In genomic region chr1:121587230-121587569, GRCh38 we compare ENCODE assay signal across 20 cellular contexts.
DNase-seq lines count a peak whose midpoint lies in the region; ATAC-seq, FAIRE-seq and TF ChIP-seq lines count a peak whose summit lies in the region.
"Had no signal": no experiment of that assay in that cellular context is flagged by ENCODE, and none has a peak within 500 bp of the region (broad histone marks: within the 10 kb centered on the region; RNA-seq: fewer than 3 reads in every experiment).

No MANE protein-coding gene starts in this region.

- H2BK5ac ChIP-seq in mesendoderm (ENCODE audit: low read length), result no peak overlapping the region

- no peaks in the 10 kb centered on the region for H3K9me1 ChIP-seq in K562 (ENCODE audit: control insufficient read depth, insufficient read depth, low read length)

- no peak overlapping the region for H2AK5ac ChIP-seq in mesendoderm (ENCODE audit: low read length)

- CTCF ChIA-PET in HepG2 (lab: Yijun Ruan, JAX; ENCODE audit: low intra/inter-chr PET ratio, low total read pairs), result no interaction called here
- CTCF ChIA-PET in K562 (lab: Yijun Ruan, JAX; ENCODE audit: low intra/inter-chr PET ratio), result no interaction called here
- CTCF ChIA-PET in activated naive CD4-positive, alpha-beta T cell treated with anti-CD3 and anti-CD28 coated beads, Interleukin-2, amount 10 ng/mL, durations not matched to agents 7 days and 5 days (lab: Charles Lee), result no interaction called here

- H3K9ac ChIP-seq in HepG2 (ENCODE audit: insufficient read depth, low read depth, low read length) (peak overlapping the region; percentile 66), K562 (ENCODE audit: insufficient read depth in 1 of 2, low read depth in 2 of 2, low read length in 2 of 2) (no peak overlapping the region), mesendoderm (ENCODE audit: low read length) (no peak overlapping the region)
- H3K9ac ChIP-seq: BLaER1 had no signal

- H3K27ac ChIP-seq in HepG2 (ENCODE audit: extremely low read length, insufficient read depth, low read length) (peak overlapping the region; percentile 98), right lobe of liver (no peak overlapping the region), K562 (ENCODE audit: extremely low read depth, low read depth, low read length) (peak overlapping the region; percentile 58; the same call in 2 of the 3 replicates), mesendoderm (ENCODE audit: low read depth, low read length) (no peak overlapping the region)
- H3K27ac ChIP-seq: BLaER1, RWPE1, SJCRH30 had no signal

- no peak overlapping the region for H3K23ac ChIP-seq in mesendoderm (ENCODE audit: low read length)

- H3K27ac Mint-ChIP-seq in activated naive CD4-positive, alpha-beta T cell treated with anti-CD3 and anti-CD28 coated beads, Interleukin-2, amount 10 ng/mL, durations not matched to agents 7 days and 5 days, result no peak overlapping the region
- H3K27ac Mint-ChIP-seq: HFFc6 had no signal

- H3K56ac ChIP-seq in mesendoderm (ENCODE audit: low read length), result peak overlapping the region; percentile 65

- peaks cover 17% of the 10 kb centered on the region for H3K9me3 ChIP-seq in HepG2 (ENCODE audit: low read length)
- no peaks in the 10 kb centered on the region for H3K9me3 ChIP-seq in right lobe of liver
- H3K9me3 ChIP-seq in K562 (replicated peaks; ENCODE audit: control insufficient read depth, insufficient read depth, low read depth, low read length), result no peaks in the 10 kb centered on the region
- H3K9me3 ChIP-seq: SJCRH30 had no signal

- H3K4me2 ChIP-seq in HepG2 (ENCODE audit: low read depth, low read length), result peak overlapping the region; percentile 71
- H3K4me2 ChIP-seq in K562 (ENCODE audit: insufficient read depth, low read length), result peak overlapping the region; percentile 31; the same call in 1 of the 2 replicates
- H3K4me2 ChIP-seq in mesendoderm (ENCODE audit: low read length), result no peak overlapping the region
- H3K4me2 ChIP-seq: BLaER1 had no signal

- WGBS in HepG2 (ENCODE audit: low lambda C conversion rate), result 97% methylated on average over 5 of the region's 5 CpGs
- no CpG with 5 or more reads among the region's 5 CpGs for WGBS in right lobe of liver (ENCODE audit: insufficient coverage, low coverage, low lambda C conversion rate, missing lambda C conversion rate)
- WGBS in K562 (ENCODE audit: insufficient coverage, low coverage, missing lambda C conversion rate), result 19% methylated on average over 5 of the region's 5 CpGs
- WGBS in mesendoderm (ENCODE audit: extremely low coverage, insufficient coverage, low lambda C conversion rate), result no CpG with 5 or more reads among the region's 5 CpGs

- peaks cover 33% of the 10 kb centered on the region for H3K9me3 Mint-ChIP-seq in activated naive CD4-positive, alpha-beta T cell treated with anti-CD3 and anti-CD28 coated beads, Interleukin-2, amount 10 ng/mL, durations not matched to agents 7 days and 5 days

- H3K36me3 ChIP-seq in HepG2 (replicated peaks in 1 of 2; ENCODE audit: control insufficient read depth in 1 of 2, insufficient read depth in 2 of 2, low read length in 2 of 2) (no peaks in the 10 kb centered on the region), right lobe of liver (no peaks in the 10 kb centered on the region), K562 (ENCODE audit: control insufficient read depth, insufficient read depth, low read length) (no peaks in the 10 kb centered on the region), mesendoderm (ENCODE audit: control insufficient read depth, insufficient read depth, low read length) (no peaks in the 10 kb centered on the region)
- H3K36me3 ChIP-seq: BLaER1, SJCRH30 had no signal

- H3K4me1 ChIP-seq in HepG2 (ENCODE audit: insufficient read depth, low read length), result peaks cover 40% of the 10 kb centered on the region
- peaks cover 0 to 5% (median 0%) of the 10 kb centered on the region in 4 donors for H3K4me1 ChIP-seq in right lobe of liver
- H3K4me1 ChIP-seq in K562 (replicated peaks in 1 of 2; ENCODE audit: control insufficient read depth in 2 of 2, insufficient read depth in 2 of 2, low read length in 2 of 2), result peaks cover 5 to 14% of the 10 kb centered on the region in 2 experiments; a peak in 3 of 5 replicates
- peaks cover 2% of the 10 kb centered on the region for H3K4me1 ChIP-seq in mesendoderm (ENCODE audit: control insufficient read depth, low read depth, low read length)
- H3K4me1 ChIP-seq: SJCRH30 had no signal

- no peak overlapping the region for H2BK120ac ChIP-seq in mesendoderm (ENCODE audit: low read depth, low read length)

- H4K20me1 ChIP-seq in HepG2 (ENCODE audit: insufficient read depth, low read length), result no peaks in the 10 kb centered on the region
- H4K20me1 ChIP-seq in K562 (replicated peaks; ENCODE audit: control insufficient read depth, insufficient read depth, low read length), result no peaks in the 10 kb centered on the region
- H4K20me1 ChIP-seq: BLaER1 had no signal

- no peak overlapping the region for H2BK15ac ChIP-seq in mesendoderm (replicated peaks; ENCODE audit: low read depth)

- TF ChIP-seq EP300 in HepG2 (IDR thresholded peaks at IDR 0.05; ENCODE audit: low read depth in 2 of 2, low read length in 2 of 2) (no peak), HepG2 (CRISPR knock-in tag; IDR thresholded peaks at IDR 0.05; ENCODE audit: borderline replicate concordance) (no peak), K562 (IDR thresholded peaks at IDR 0.05; ENCODE audit: low read length) (no peak)

- no peaks in the 10 kb centered on the region for H3K79me1 ChIP-seq in mesendoderm (ENCODE audit: low read length)

- H3K79me2 ChIP-seq in HepG2 (ENCODE audit: insufficient read depth, low read length) (no peaks in the 10 kb centered on the region), K562 (ENCODE audit: control insufficient read depth, insufficient read depth, low read length) (no peaks in the 10 kb centered on the region), mesendoderm (ENCODE audit: control insufficient read depth, insufficient read depth, low read length) (no peaks in the 10 kb centered on the region)

- H2AFZ ChIP-seq in HepG2 (ENCODE audit: low read length), result peak overlapping the region; percentile 56
- H2AFZ ChIP-seq in K562 (ENCODE audit: low read depth, low read length), result peak overlapping the region; percentile 92

- H3K27me3 Mint-ChIP-seq in activated naive CD4-positive, alpha-beta T cell treated with anti-CD3 and anti-CD28 coated beads, Interleukin-2, amount 10 ng/mL, durations not matched to agents 7 days and 5 days, result no peaks in the 10 kb centered on the region

- TF ChIP-seq RAD21 in HepG2 (CRISPR knock-in tag; IDR thresholded peaks at IDR 0.05), result no peak
- no peak for TF ChIP-seq RAD21 in K562 (CRISPR knock-in tag; conservative IDR thresholded peaks at IDR 0.05 in 1 of 2, IDR thresholded peaks at IDR 0.05 in 1 of 2)

- H3K36me3 Mint-ChIP-seq in activated naive CD4-positive, alpha-beta T cell treated with anti-CD3 and anti-CD28 coated beads, Interleukin-2, amount 10 ng/mL, durations not matched to agents 7 days and 5 days, result peaks cover 40% of the 10 kb centered on the region

- in situ Hi-C loops in HepG2 (cut with HindIII; ENCODE audit: extremely low pct_ligation_motif_present, low pct_unique_long_range_greater_than_20kb) (no loop called here), K562 (cut with MboI) (no loop called here)

- no peak for FAIRE-seq in HepG2 (lab: Jason Lieb, UNC)
- FAIRE-seq in K562 (lab: Jason Lieb, UNC), result no peak
- FAIRE-seq: GM12878 had no signal

- H3K18ac ChIP-seq in mesendoderm (ENCODE audit: low read length), result peak overlapping the region; percentile 44

- POLR2A ChIA-PET in HepG2 (lab: Yijun Ruan, JAX), result interaction anchor here (1.0 to 2.9 kb wide), 9 partner anchors 43 to 77 kb away, joined by 3 to 64 read pairs (median 9); no protein-coding TSS in a partner anchor
- POLR2A ChIA-PET in K562 (lab: Yijun Ruan, JAX), result no interaction called here

- no peak overlapping the region for H4K8ac ChIP-seq in mesendoderm (ENCODE audit: low read depth, low read length)

- TF ChIP-seq POLR2A in HepG2 (IDR thresholded peaks at IDR 0.05; ENCODE audit: insufficient read depth in 1 of 2, low read depth in 2 of 2, low read length in 2 of 2), result no peak
- TF ChIP-seq POLR2A in right lobe of liver (IDR thresholded peaks at IDR 0.05), result no peak
- no peak for TF ChIP-seq POLR2A in K562 (conservative IDR thresholded peaks at IDR 0.05)

- intact Hi-C loops in HepG2 (cut with micrococcal nuclease; ENCODE audit: unreplicated experiment), result loop anchor here (2.0 kb wide), 1 partner anchor 76 kb away; no protein-coding TSS in a partner anchor
- intact Hi-C loops in right lobe of liver (cut with DNase I), result no loop called here
- intact Hi-C loops in K562 (cut with micrococcal nuclease), result no loop called here

- peak overlapping the region; percentile 17 for H3K4ac ChIP-seq in mesendoderm (ENCODE audit: low read depth, low read length)

- no peak overlapping the region for H4K5ac ChIP-seq in mesendoderm (ENCODE audit: low read length)

- H3K4me1 Mint-ChIP-seq in activated naive CD4-positive, alpha-beta T cell treated with anti-CD3 and anti-CD28 coated beads, Interleukin-2, amount 10 ng/mL, durations not matched to agents 7 days and 5 days, result peaks cover 30% of the 10 kb centered on the region

- DNase-seq in HepG2 (ENCODE audit: low spot score), result no peak
- DNase-seq in right lobe of liver, result no peak
- no peak for DNase-seq in K562 (ENCODE audit: extremely low read depth in 1 of 4, low spot score in 3 of 4)
- no peak for DNase-seq in mesendoderm
- no peak for DNase-seq in occipital lobe (lab: John Stamatoyannopoulos, UW)
- DNase-seq in activated naive CD4-positive, alpha-beta T cell treated with anti-CD3 and anti-CD28 coated beads, Interleukin-2, amount 10 ng/mL, durations not matched to agents 7 days and 5 days, result no peak
- no peak for DNase-seq in HT-29 (ENCODE audit: low spot score)
- DNase-seq: GDM1, GOT3, HFFc6, NCI-H1436, NCI-H2029, NCI-H2171, NCI-H446, NCI-H69, SJCRH30 had no signal

- TF ChIP-seq CTCF in HepG2 (CRISPR knock-in tag; IDR thresholded peaks at IDR 0.05), result no peak
- TF ChIP-seq CTCF in right lobe of liver (IDR thresholded peaks at IDR 0.05), result no peak
- TF ChIP-seq CTCF in K562 (IDR thresholded peaks at IDR 0.05 in 2 of 3, conservative IDR thresholded peaks at IDR 0.05 in 1 of 3; ENCODE audit: insufficient read depth in 2 of 3, low read depth in 1 of 3, low read length in 3 of 3), result no peak

- H3K4me3 ChIP-seq in HepG2 (replicated peaks in 1 of 3; ENCODE audit: insufficient read depth in 1 of 3, low read depth in 2 of 3, low read length in 3 of 3) (no peak overlapping the region; a peak in 1 of 6 replicates), right lobe of liver (no peak overlapping the region), K562 (no peak overlapping the region), mesendoderm (ENCODE audit: low read length) (no peak overlapping the region)
- H3K4me3 ChIP-seq: BLaER1, GM12878, SJCRH30 had no signal

- BruUV-seq in HepG2 (replicated peaks; lab: Mats Ljungman, UMichigan) (no TSS peak), K562 (replicated peaks; lab: Mats Ljungman, UMichigan) (no TSS peak)

- H3K4me3 Mint-ChIP-seq in activated naive CD4-positive, alpha-beta T cell treated with anti-CD3 and anti-CD28 coated beads, Interleukin-2, amount 10 ng/mL, durations not matched to agents 7 days and 5 days, result no peak overlapping the region
- H3K4me3 Mint-ChIP-seq: HFFc6 had no signal

- ATAC-seq in HepG2 (peak; percentile 24), right lobe of liver (no peak), K562 (peak; percentile 72), HG03025 (IDR thresholded peaks at IDR 0.05; ENCODE audit: low FRiP score, unreplicated experiment) (no peak)
- ATAC-seq: GM12878 had no signal

- H3K27me3 ChIP-seq in HepG2 (ENCODE audit: control insufficient read depth in 1 of 2, insufficient read depth in 2 of 2, low read length in 2 of 2), result no peaks in the 10 kb centered on the region
- H3K27me3 ChIP-seq in right lobe of liver, result no peaks in the 10 kb centered on the region
- no peaks in the 10 kb centered on the region for H3K27me3 ChIP-seq in K562 (ENCODE audit: control insufficient read depth in 2 of 2, insufficient read depth in 2 of 2, low read length in 2 of 2)
- H3K27me3 ChIP-seq in mesendoderm (ENCODE audit: insufficient read depth, low read length, poor library complexity), result no peaks in the 10 kb centered on the region
- H3K27me3 ChIP-seq: BLaER1, SJCRH30 had no signal

Comparison
In these comparisons a context has a peak if more than half of its experiments do, and no peak if none do; other contexts are left out.
1. ATAC-seq: peak in HepG2 (single experiment) and K562 (single experiment); none in right lobe of liver (0 of 4) and HG03025 (single experiment).
2. H3K27ac ChIP-seq: peak in HepG2 (single experiment) and K562 (single experiment); none in right lobe of liver (0 of 3) and mesendoderm (single experiment).